In genomic region chr18:63422087-63422861, GRCh38 we compare ENCODE assay signal across 8 cellular contexts. TPM values are rescaled to one million over a fixed set of nuclear protein-coding genes. Genes with fewer than 3 reads are reported as not detected.
DNase-seq lines count a peak whose midpoint lies in the region; ATAC-seq and TF ChIP-seq lines count a peak whose summit lies in the region.

Gene VPS4B (minus strand): TSS chr18:63422476. CDS start chr18:63422259, 217 bp downstream.

- intact Hi-C loops in lower lobe of right lung (cut with DNase I), result no loop called here

- ATAC-seq in GM19468 (IDR thresholded peaks at IDR 0.05; ENCODE audit: extremely low read depth, unreplicated experiment) (peak; percentile 97), lower lobe of right lung (peak; percentile 99)

- H3K9me3 ChIP-seq in lower lobe of right lung, result no peaks in the 10 kb centered on the region

- peak within 1 kb of the TSS; percentile 92 for H3K27ac ChIP-seq in lower lobe of right lung

- TF ChIP-seq CTCF in lower lobe of right lung (IDR thresholded peaks at IDR 0.05), result no peak

- H3K4me1 ChIP-seq in lower lobe of right lung, result peaks cover 22% of the 10 kb centered on the region

- DNase-seq in CMK (ENCODE audit: low read depth) (peak; percentile 97), HS-5 (ENCODE audit: low read depth) (peak; percentile 86), lower lobe of right lung (peak; percentile 99)
- DNase-seq in NK-92 treated with Interleukin-12 subunit alpha and Interleukin-12 subunit beta, amount 100 ng/mL, for 24 hours (lab: John Stamatoyannopoulos, UW), result peak; percentile 98
- DNase-seq in activated CD8-positive, alpha-beta memory T cell treated with anti-CD3 and anti-CD28 coated beads for 24 hours, result peak; percentile 99
- DNase-seq in effector CD4-positive, alpha-beta T cell, result peak; percentile 99
- DNase-seq in stimulated activated CD4-positive, alpha-beta T cell treated with anti-CD3 and anti-CD28 coated beads, TNF-alpha, amount 100 ng/mL, for 24 hours (ENCODE audit: low read depth in 3 of 3), result peak; percentile 98 to 99 (median 99)

- H3K36me3 ChIP-seq in lower lobe of right lung, result peaks cover 29% of the 10 kb centered on the region

- H3K4me3 ChIP-seq in lower lobe of right lung, result peak within 1 kb of the TSS; percentile 95

- no peaks in the 10 kb centered on the region for H3K27me3 ChIP-seq in lower lobe of right lung (ENCODE audit: low read depth)

RNA-seq across cellular contexts. Expression of gene VPS4B, which starts in this region (rescaled TPM):
- 63.6 TPM for total RNA-seq in lower lobe of right lung

Comparison
In these comparisons a context has a peak if more than half of its experiments do, and no peak if none do; other contexts are left out.
1. Peak in every context shown above with its lines: DNase-seq, ATAC-seq, H3K4me3 ChIP-seq and H3K27ac ChIP-seq.